Comparison of ENCODE assay signal across 8 cellular contexts in genomic region chr5:43007911-43008368, GRCh38. TPM values are rescaled to one million over a fixed set of nuclear protein-coding genes. Genes with fewer than 3 reads are reported as not detected.
DNase-seq lines count a peak whose midpoint lies in the region; ATAC-seq and TF ChIP-seq lines count a peak whose summit lies in the region.

No MANE protein-coding gene starts in this region.

- H3K27ac Mint-ChIP-seq in natural killer cell = peak overlapping the region; percentile 99 to 100

- H3K79me2 ChIP-seq in OCI-LY3 (ENCODE audit: low read length) = no peaks in the 10 kb centered on the region

- H3K36me3 Mint-ChIP-seq in natural killer cell = no peaks in the 10 kb centered on the region

- H4K20me1 ChIP-seq in OCI-LY3 (ENCODE audit: insufficient read depth, low read length) = no peaks in the 10 kb centered on the region

- no peak; the same call in 1 of the 2 replicates for TF ChIP-seq CTCF in OCI-LY3 (IDR thresholded peaks at IDR 0.05; ENCODE audit: low read depth, low read length)
- no peak for TF ChIP-seq CTCF in natural killer cell (IDR thresholded peaks at IDR 0.05)

- H3K27me3 ChIP-seq in OCI-LY3 (ENCODE audit: low read depth, low read length) = peaks cover 8% of the 10 kb centered on the region

- peak overlapping the region; percentile 89 for H3K4me3 Mint-ChIP-seq in natural killer cell

- H3K4me1 ChIP-seq in OCI-LY3 (ENCODE audit: low read length) = peaks cover 19% of the 10 kb centered on the region

- ATAC-seq in GM21528 (IDR thresholded peaks at IDR 0.05; ENCODE audit: low FRiP score, unreplicated experiment) (peak; percentile 60), natural killer cell (peak; percentile 56 to 77 (median 69))

- peak; percentile 84 for DNase-seq in DMS153 (lab: John Stamatoyannopoulos, UW)
- DNase-seq in HuH-7 (ENCODE audit: low spot score) = peak; percentile 62
- peak; percentile 67 for DNase-seq in activated T-cell treated with anti-CD3 and anti-CD28 coated beads for 1 hour (ENCODE audit: low read depth)
- DNase-seq in erythroblast (lab: John Stamatoyannopoulos, UW) = peak; percentile 91 to 93
- peak; percentile 72 for DNase-seq in natural killer cell
- peak in 13 of 49 donors; percentile 15 to 70 (median 33) for DNase-seq in substantia nigra (lab: John Stamatoyannopoulos, UW)

- intact Hi-C loops in natural killer cell (cut with micrococcal nuclease) = loop anchor here (1.0 to 2.0 kb wide), 5 partner anchors 13 to 58 kb away; partner anchors contain the start of gene ANXA2R

- peak overlapping the region; percentile 86 for H3K4me3 ChIP-seq in OCI-LY3 (ENCODE audit: low read length)

- H3K4me2 ChIP-seq in OCI-LY3 (ENCODE audit: low read length) = peak overlapping the region; percentile 82

- peak overlapping the region; percentile 96 for H2AFZ ChIP-seq in OCI-LY3 (ENCODE audit: low read depth, low read length)

- peak overlapping the region; percentile 75 for H3K9ac ChIP-seq in OCI-LY3 (ENCODE audit: low read length)

- no peaks in the 10 kb centered on the region for H3K36me3 ChIP-seq in OCI-LY3 (replicated peaks; ENCODE audit: low read depth, low read length)

- peak; percentile 86 for TF ChIP-seq POLR2A in erythroblast (IDR thresholded peaks at IDR 0.05; ENCODE audit: low read length)

- no peaks in the 10 kb centered on the region for H3K9me3 ChIP-seq in OCI-LY3 (ENCODE audit: insufficient read depth, low read length)

- H3K27ac ChIP-seq in OCI-LY3 (ENCODE audit: low read length) = peak overlapping the region; percentile 69
- H3K27ac ChIP-seq in substantia nigra (ENCODE audit: low read depth, low read length, poor library complexity, severe bottlenecking) = peak overlapping the region; percentile 83

- H3K4me1 Mint-ChIP-seq in natural killer cell = peaks cover 27 to 49% of the 10 kb centered on the region in 2 donors

- no peaks in the 10 kb centered on the region for H3K27me3 Mint-ChIP-seq in natural killer cell (ENCODE audit: low read depth in 2 of 2)

- no peaks in the 10 kb centered on the region for H3K9me3 Mint-ChIP-seq in natural killer cell

RNA-seq across cellular contexts. Expression of gene ANXA2R, which starts 32.2 kb away (rescaled TPM):
- total RNA-seq in natural killer cell = 10 to 100 TPM; 34.3 to 55.2 (median 38.0) TPM
